ENCODE assay signal across 13 cellular contexts in the genomic region with DNA sequence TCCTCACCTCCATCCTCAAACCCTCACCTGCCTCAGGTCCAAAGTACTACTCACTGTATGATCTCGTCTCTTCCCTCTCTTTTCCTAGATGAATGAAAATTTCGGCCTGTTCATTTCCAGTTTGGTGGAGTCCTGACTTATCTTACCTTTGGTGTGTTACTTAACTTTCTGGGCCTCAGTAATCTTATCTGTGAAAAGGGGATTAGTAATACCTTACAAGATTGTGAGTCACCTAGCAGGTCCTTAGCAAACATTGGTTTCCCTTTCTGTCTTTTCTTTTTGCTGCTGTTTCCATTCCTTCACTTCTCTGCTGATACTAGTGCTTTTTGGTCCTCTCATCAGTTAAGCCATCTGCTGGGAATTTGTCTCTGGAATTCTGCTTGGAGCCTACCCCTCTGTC.
"Had no signal": no experiment of that assay in that cellular context is flagged by ENCODE, and none has a peak within 500 bp of the region (broad histone marks: within the 10 kb centered on the region; RNA-seq: fewer than 3 reads in every experiment).

No MANE protein-coding gene starts in this region.

- H3K4me1 ChIP-seq: ascending aorta, thyroid gland had no signal

- H3K27ac Mint-ChIP-seq: activated CD8-positive, alpha-beta memory T cell treated with anti-CD3 and anti-CD28 coated beads, Interleukin-2, amount 10 ng/mL, durations not matched to agents 7 days and 5 days; T-helper 17 cell had no signal

- H3K79me2 ChIP-seq: hepatocyte had no signal

- H2AFZ ChIP-seq: hepatocyte had no signal

- H3K4me3 Mint-ChIP-seq: activated CD8-positive, alpha-beta memory T cell treated with anti-CD3 and anti-CD28 coated beads, Interleukin-2, amount 10 ng/mL, durations not matched to agents 7 days and 5 days; activated T-cell treated with anti-CD3 and anti-CD28 coated beads, Interleukin-2, amount 50 U/mL, for 4 hours; T-helper 17 cell had no signal

- H3K4me2 ChIP-seq: hepatocyte had no signal

- H3K4me3 ChIP-seq: ascending aorta, cardiac muscle cell, hepatocyte, sigmoid colon, thyroid gland had no signal

- H3K9me3 Mint-ChIP-seq: activated T-cell treated with anti-CD3 and anti-CD28 coated beads, Interleukin-2, amount 50 U/mL, for 4 hours had no signal

- H3K27me3 ChIP-seq: ascending aorta, cardiac muscle cell, sigmoid colon, thyroid gland had no signal

- DNase-seq: activated CD4-positive, CD25-positive, alpha-beta regulatory T cell; activated CD8-positive, alpha-beta memory T cell treated with anti-CD3 and anti-CD28 coated beads, Interleukin-2, amount 10 ng/mL, durations not matched to agents 7 days and 5 days; activated gamma-delta T cell treated with Interleukin-2 at 50 U/mL for 16 hours; activated T-cell treated with anti-CD3 and anti-CD28 coated beads, Interleukin-2, amount 50 U/mL, for 4 hours; sigmoid colon; stimulated activated CD4-positive, alpha-beta T cell treated with anti-CD3 and anti-CD28 coated beads, Interleukin-12 subunit alpha, Interleukin-12 subunit beta, amount 100 ng/mL, for 4 hours; stimulated activated CD4-positive, alpha-beta T cell treated with anti-CD3 and anti-CD28 coated beads, Interleukin-2, amount 100 ng/mL, for 48 hours; stimulated activated naive CD4-positive, alpha-beta T cell treated with Interleukin-2 at 50 U/mL for 16 hours; T-helper 17 cell; thyroid gland had no signal

- ATAC-seq: activated CD8-positive, alpha-beta memory T cell treated with anti-CD3 and anti-CD28 coated beads, Interleukin-2, amount 10 ng/mL, durations not matched to agents 7 days and 5 days; activated T-cell treated with anti-CD3 and anti-CD28 coated beads, Interleukin-2, amount 50 U/mL, for 4 hours; T-helper 17 cell had no signal

- H3K36me3 ChIP-seq: ascending aorta, cardiac muscle cell, sigmoid colon, thyroid gland had no signal

- H3K27ac ChIP-seq: ascending aorta, cardiac muscle cell, hepatocyte, sigmoid colon, thyroid gland had no signal

- H3K9me3 ChIP-seq: ascending aorta, sigmoid colon, thyroid gland had no signal

- H3K36me3 Mint-ChIP-seq: activated CD8-positive, alpha-beta memory T cell treated with anti-CD3 and anti-CD28 coated beads, Interleukin-2, amount 10 ng/mL, durations not matched to agents 7 days and 5 days had no signal
